18 cellular contexts compared by ENCODE assay signal in genomic region chr6:36378243-36378920, GRCh38. TPM values are rescaled to one million over a fixed set of nuclear protein-coding genes. Genes with fewer than 3 reads are reported as not detected.
"Had no signal": no experiment of that assay in that cellular context is flagged by ENCODE, and none has a peak within 500 bp of the region (broad histone marks: within the 10 kb centered on the region; RNA-seq: fewer than 3 reads in every experiment).

No MANE protein-coding gene starts in this region.

- H3K9me3 Mint-ChIP-seq: naive thymus-derived CD4-positive, alpha-beta T cell had no signal

- H3K27me3 ChIP-seq: spleen, suprapubic skin, upper lobe of right lung had no signal

- H3K27ac ChIP-seq: spleen, suprapubic skin, upper lobe of right lung had no signal

- H3K4me1 ChIP-seq: spleen, upper lobe of right lung had no signal

- ATAC-seq: activated CD8-positive, alpha-beta T cell treated with anti-CD3 and anti-CD28 coated beads, Interleukin-2, amount 10 ng/mL, durations not matched to agents 7 days and 5 days; esophagus mucosa; naive thymus-derived CD4-positive, alpha-beta T cell; right cardiac atrium; upper lobe of right lung had no signal

- DNase-seq: activated CD4-positive, CD25-positive, alpha-beta regulatory T cell treated with anti-CD3 and anti-CD28 coated beads, Interleukin-2, amount 50 U/mL, for 72 hours; activated CD8-positive, alpha-beta T cell treated with anti-CD3 and anti-CD28 coated beads, Interleukin-2, amount 10 ng/mL, durations not matched to agents 7 days and 5 days; kidney glomerular epithelial cell; naive thymus-derived CD4-positive, alpha-beta T cell; nucleus accumbens; right cardiac atrium; spleen; stimulated activated CD4-positive, alpha-beta T cell treated with anti-CD3 and anti-CD28 coated beads, Interleukin-1b, Interleukin-23, amount 100 ng/mL, for 48 hours; stimulated activated naive CD4-positive, alpha-beta T cell; upper lobe of right lung had no signal

- H3K9me3 ChIP-seq: spleen, suprapubic skin, upper lobe of right lung had no signal

- H3K36me3 ChIP-seq: suprapubic skin, upper lobe of right lung had no signal

- H3K27me3 Mint-ChIP-seq: naive thymus-derived CD4-positive, alpha-beta T cell had no signal

- H3K4me3 Mint-ChIP-seq: activated CD8-positive, alpha-beta T cell treated with anti-CD3 and anti-CD28 coated beads, Interleukin-2, amount 10 ng/mL, durations not matched to agents 7 days and 5 days; naive thymus-derived CD4-positive, alpha-beta T cell had no signal

- H3K27ac Mint-ChIP-seq: activated CD8-positive, alpha-beta T cell treated with anti-CD3 and anti-CD28 coated beads, Interleukin-2, amount 10 ng/mL, durations not matched to agents 7 days and 5 days; progenitor cell of endocrine pancreas had no signal

- H3K4me3 ChIP-seq: lung, spleen, suprapubic skin, upper lobe of right lung had no signal

RNA-seq across cellular contexts. Expression of gene ETV7, which starts 9.1 kb away (rescaled TPM):
- total RNA-seq: progenitor cell of endocrine pancreas had no signal

RNA-seq across cellular contexts. Expression of gene BNIP5, which starts 41.7 kb away (rescaled TPM):
- total RNA-seq: activated CD8-positive, alpha-beta T cell treated with anti-CD3 and anti-CD28 coated beads, Interleukin-2, amount 10 ng/mL, durations not matched to agents 7 days and 5 days; astrocyte; esophagus mucosa; fibroblast of villous mesenchyme; mononuclear cell; spleen; T-helper 2 cell treated with Interferon-gamma antibody and Interleukin-4, amounts not matched to agents 100 ng/mL and 5 ng/mL, for 36 hours; upper lobe of right lung had no signal
- polyA plus RNA-seq: naive thymus-derived CD4-positive, alpha-beta T cell had no signal
